12 cellular contexts compared by ENCODE assay signal in genomic region chr7:101122933-101123702, GRCh38. TPM values are rescaled to one million over a fixed set of nuclear protein-coding genes. Genes with fewer than 3 reads are reported as not detected.
DNase-seq lines count a peak whose midpoint lies in the region; ATAC-seq, FAIRE-seq and TF ChIP-seq lines count a peak whose summit lies in the region.
"Had no signal": no experiment of that assay in that cellular context is flagged by ENCODE, and none has a peak within 500 bp of the region (broad histone marks: within the 10 kb centered on the region; RNA-seq: fewer than 3 reads in every experiment).

No MANE protein-coding gene starts in this region.

- H3K9me3 Mint-ChIP-seq in nephron: no peaks in the 10 kb centered on the region

- peaks cover 12% of the 10 kb centered on the region for H3K27me3 Mint-ChIP-seq in nephron (ENCODE audit: low read depth)

- H3K27me3 ChIP-seq in cardiac muscle cell (no peaks in the 10 kb centered on the region), esophagus (ENCODE audit: control insufficient read depth in 1 of 2, insufficient read depth in 2 of 2, low read length in 2 of 2) (no peaks in the 10 kb centered on the region), vagina (no peaks in the 10 kb centered on the region), small intestine (ENCODE audit: control insufficient read depth in 2 of 2, insufficient read depth in 2 of 2, low read length in 2 of 2) (no peaks in the 10 kb centered on the region)

- 89 to 93% methylated on average over 11 of the region's 11 CpGs for WGBS in esophagus, 2 donors
- WGBS in small intestine, 3 donors: 92 to 97% (median 94%) methylated on average over 11 of the region's 11 CpGs

- DNase-seq in cardiac muscle cell (ENCODE audit: low read depth in 1 of 2, low spot score in 1 of 2) (no peak), Right ventricle myocardium superior (no peak), vagina (ENCODE audit: extremely low spot score in 2 of 2) (no peak), small intestine (no peak), HT-29 (ENCODE audit: low spot score) (no peak)
- DNase-seq: anterior cingulate cortex, NCI-H2081 had no signal

- TF ChIP-seq CTCF in cardiac muscle cell (IDR thresholded peaks at IDR 0.05; ENCODE audit: low read depth, low read length): no peak
- TF ChIP-seq CTCF in nephron (IDR thresholded peaks at IDR 0.05; ENCODE audit: unreplicated experiment in 3 of 3): no peak
- no peak for TF ChIP-seq CTCF in vagina (IDR thresholded peaks at IDR 0.05)

- H3K27ac Mint-ChIP-seq in nephron: peak overlapping the region; percentile 61 to 99 (median 97)

- H3K4me3 ChIP-seq in cardiac muscle cell (no peak overlapping the region), esophagus (ENCODE audit: low read depth in 1 of 2, low read length in 2 of 2) (no peak overlapping the region), vagina (no peak overlapping the region), small intestine (ENCODE audit: low read depth in 1 of 2, low read length in 2 of 2) (no peak overlapping the region)

- H3K4me1 ChIP-seq in cardiac muscle cell (ENCODE audit: low read depth) (peaks cover 33% of the 10 kb centered on the region), esophagus (ENCODE audit: control insufficient read depth in 2 of 2, insufficient read depth in 2 of 2, low read length in 1 of 2) (peaks cover 9 to 17% of the 10 kb centered on the region in 2 donors), vagina (peaks cover 66% of the 10 kb centered on the region), small intestine (ENCODE audit: control insufficient read depth in 2 of 2, insufficient read depth in 1 of 2, low read depth in 1 of 2, low read length in 1 of 2) (no peaks in the 10 kb centered on the region)

- H3K27ac ChIP-seq in cardiac muscle cell (peak overlapping the region; percentile 98), esophagus (ENCODE audit: low read depth in 2 of 2, low read length in 1 of 2) (peak overlapping the region; percentile 69 to 77), vagina (peak overlapping the region; percentile 89), small intestine (ENCODE audit: low read depth in 1 of 2, low read length in 1 of 2) (peak overlapping the region in 1 of 2 donors; percentile 91)

- no peaks in the 10 kb centered on the region for H3K36me3 Mint-ChIP-seq in nephron (ENCODE audit: low read depth)

- H3K4me1 Mint-ChIP-seq in nephron: peaks cover 54% of the 10 kb centered on the region

- no peak for TF ChIP-seq POLR2A in vagina (IDR thresholded peaks at IDR 0.05)

- FAIRE-seq in small intestine (lab: Jason Lieb, UNC): no peak

- H3K36me3 ChIP-seq in cardiac muscle cell (no peaks in the 10 kb centered on the region), esophagus (ENCODE audit: control insufficient read depth in 2 of 2, insufficient read depth in 2 of 2, low read length in 1 of 2) (no peaks in the 10 kb centered on the region), vagina (no peaks in the 10 kb centered on the region), small intestine (ENCODE audit: control insufficient read depth in 2 of 2, insufficient read depth in 2 of 2, low read length in 2 of 2) (no peaks in the 10 kb centered on the region)

- ATAC-seq in Right ventricle myocardium superior (ENCODE audit: poor library complexity): no peak
- ATAC-seq in HG02938 (IDR thresholded peaks at IDR 0.05; ENCODE audit: unreplicated experiment): no peak

- intact Hi-C loops in Right ventricle myocardium superior (cut with DNase I) (no loop called here), vagina (cut with DNase I) (no loop called here)

- H3K4me3 Mint-ChIP-seq in nephron: peak overlapping the region in 2 of 3 experiments; percentile 39 to 52

- no peaks in the 10 kb centered on the region for H3K9me3 ChIP-seq in cardiac muscle cell (ENCODE audit: low read depth)
- H3K9me3 ChIP-seq in esophagus (ENCODE audit: control insufficient read depth in 2 of 2, insufficient read depth in 1 of 2, low read depth in 1 of 2, low read length in 1 of 2): no peaks in the 10 kb centered on the region
- no peaks in the 10 kb centered on the region for H3K9me3 ChIP-seq in vagina
- H3K9me3 ChIP-seq in small intestine (ENCODE audit: control insufficient read depth, low read depth): no peaks in the 10 kb centered on the region

RNA-seq across cellular contexts. Expression of gene SERPINE1, which starts 3.8 kb away (rescaled TPM):
- total RNA-seq in cardiac muscle cell (1.1 and 1.6 TPM in 2 replicates), Right ventricle myocardium superior (1.6 TPM), vagina (14.7 TPM)
- polyA plus RNA-seq in cardiac muscle cell (1.9 and 5.7 TPM in 2 replicates), esophagus (1 to 10 TPM in 1 of 2 donors, under 1 TPM in 1; 0.88 to 1.3 TPM), small intestine (10 to 100 TPM in 1 of 3 donors, 1 to 10 TPM in 2; 2.2 to 35.4 (median 3.2) TPM)
- total RNA-seq in HT-29 (2014; rRNA removed; shearing (Covaris generic)): 4.6 and 5.0 TPM in 2 replicates

RNA-seq across cellular contexts. Expression of gene AP1S1, which starts 31.2 kb away (rescaled TPM):
- total RNA-seq in cardiac muscle cell (51.5 and 59.5 TPM in 2 replicates), Right ventricle myocardium superior (14.1 TPM), vagina (42.5 TPM)
- polyA plus RNA-seq in cardiac muscle cell (10.1 and 13.8 TPM in 2 replicates), esophagus (10 to 100 TPM; 40.2 to 43.3 TPM), small intestine (100 to 1,000 TPM in 1 of 3 donors, 10 to 100 TPM in 2; 79.7 to 134 (median 94.8) TPM)
- 272 and 277 TPM in 2 replicates for total RNA-seq in HT-29 (2014; rRNA removed; shearing (Covaris generic))

RNA-seq across cellular contexts. Expression of gene TRIM56, which starts 37.8 kb away (rescaled TPM):
- total RNA-seq in cardiac muscle cell (5.7 and 12.9 TPM in 2 replicates), Right ventricle myocardium superior (16.7 TPM), vagina (19.4 TPM)
- polyA plus RNA-seq in cardiac muscle cell (11.6 and 18.5 TPM in 2 replicates), esophagus (10 to 100 TPM in 1 of 2 donors, 1 to 10 TPM in 1; 6.2 to 13.5 TPM), small intestine (10 to 100 TPM in 1 of 3 donors, 1 to 10 TPM in 2; 7.6 to 16.5 (median 8.5) TPM)
- total RNA-seq in HT-29 (2014; rRNA removed; shearing (Covaris generic)): 32.3 and 52.2 TPM in 2 replicates

RNA-seq across cellular contexts. Expression of gene VGF, which starts 42.3 kb away (rescaled TPM):
- total RNA-seq in cardiac muscle cell: 0.99 and 1.2 TPM in 2 replicates
- polyA plus RNA-seq in cardiac muscle cell: 0.18 and 0.69 TPM in 2 replicates
- not detected for total RNA-seq in Right ventricle myocardium superior
- polyA plus RNA-seq in esophagus: under 1 TPM in 1 of 2 donors, not detected in 1; 0.01 TPM
- 1.2 TPM for total RNA-seq in vagina
- under 1 TPM in 1 of 3 donors, not detected in 2; 0.49 TPM for polyA plus RNA-seq in small intestine
- 0.39 and 0.48 TPM in 2 replicates for total RNA-seq in HT-29 (2014; rRNA removed; shearing (Covaris generic))

RNA-seq across cellular contexts. Expression of gene NAT16, which starts 57.0 kb away (rescaled TPM):
- total RNA-seq in cardiac muscle cell (0.27 TPM in 1 of 2 replicates, not detected in the other), Right ventricle myocardium superior (not detected), vagina (not detected)
- polyA plus RNA-seq in cardiac muscle cell (not detected in 2 replicates), esophagus (not detected), small intestine (under 1 TPM in 1 of 3 donors, not detected in 2; 0.04 TPM)
- 0.13 TPM in 2 replicates for total RNA-seq in HT-29 (2014; rRNA removed; shearing (Covaris generic))
- total RNA-seq: Daoy, renal cortical epithelial cell had no signal
